Comparison of ENCODE assay signal across 8 cellular contexts in the genomic region with DNA sequence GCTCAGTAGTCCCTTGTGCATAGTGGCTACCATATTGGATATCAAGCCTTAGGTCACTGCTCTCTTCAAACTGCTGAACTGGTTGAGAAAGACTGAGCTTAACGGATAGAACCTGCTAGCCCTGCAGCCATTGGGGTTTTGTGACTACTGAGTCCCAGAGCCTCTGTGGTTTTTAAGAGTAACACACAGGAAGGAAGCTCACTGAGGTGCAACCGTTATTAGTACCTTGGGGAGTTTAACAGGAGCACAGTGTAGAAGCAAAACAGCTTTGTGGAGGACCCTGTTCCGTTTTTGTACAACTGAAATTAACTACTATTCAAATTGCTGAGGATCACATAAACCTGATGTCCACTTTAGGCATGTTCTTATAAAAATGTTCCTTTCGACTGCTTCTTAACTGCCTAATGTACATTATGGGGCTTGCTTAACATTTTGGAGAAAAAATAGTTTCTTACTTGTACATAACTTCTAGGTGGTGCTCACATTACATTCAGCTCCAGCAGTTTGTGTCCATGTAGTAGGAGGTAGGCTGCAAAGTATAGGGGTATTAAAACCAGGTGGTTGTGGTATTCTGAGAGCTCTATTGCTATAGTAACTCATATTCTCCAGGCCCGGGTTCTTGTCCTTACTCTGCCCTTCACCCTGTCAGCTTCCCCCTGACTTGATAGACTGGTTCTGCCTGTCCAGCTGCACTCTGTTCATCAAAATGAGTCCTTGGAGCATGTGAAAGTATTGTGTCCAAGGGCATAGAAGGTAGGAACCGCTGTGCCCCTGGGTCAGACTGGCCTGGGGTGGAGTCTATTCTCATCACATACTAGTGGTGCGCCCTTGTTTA. TPM values are rescaled to one million over a fixed set of nuclear protein-coding genes. Genes with fewer than 3 reads are reported as not detected.
DNase-seq lines count a peak whose midpoint lies in the region; ATAC-seq and TF ChIP-seq lines count a peak whose summit lies in the region.

No MANE protein-coding gene starts in this region.

- no peak for DNase-seq in IMR-90
- DNase-seq in germinal center (ENCODE audit: low spot score), result peak; percentile 59
- no peak for DNase-seq in mesenteric fat pad (ENCODE audit: low spot score)
- no peak for DNase-seq in NCI-H748 (lab: John Stamatoyannopoulos, UW; ENCODE audit: unreplicated experiment)
- DNase-seq in activated naive CD4-positive, alpha-beta T cell treated with anti-CD3 and anti-CD28 coated beads for 36 hours, result no peak
- DNase-seq in posterior cingulate gyrus, result no peak

- no peak overlapping the region for H3K56ac ChIP-seq in IMR-90 (ENCODE audit: extremely low read depth, insufficient read depth, low read length)

- H2BK120ac ChIP-seq in IMR-90 (ENCODE audit: low read depth, low read length), result peak overlapping the region; percentile 67

- POLR2A ChIA-PET in IMR-90 (lab: Charles Lee; ENCODE audit: unreplicated experiment), result interaction anchor here (1.4 kb wide), 1 partner anchor 14 kb away, joined by 3 read pairs; no protein-coding TSS in a partner anchor

- dilution Hi-C loops in IMR-90 (cut with HindIII; ENCODE audit: low sequenced_read_pairs, unreplicated experiment), result no loop called here

- H3K36me3 Mint-ChIP-seq in activated naive CD4-positive, alpha-beta T cell treated with anti-CD3 and anti-CD28 coated beads for 36 hours (ENCODE audit: low read depth), result peaks cover 9% of the 10 kb centered on the region

- peaks cover 11% of the 10 kb centered on the region for H3K4me1 ChIP-seq in IMR-90 (ENCODE audit: control insufficient read depth, insufficient read depth, low read length)

- H3K23ac ChIP-seq in IMR-90 (ENCODE audit: low read depth, low read length), result peak overlapping the region; percentile 53

- H3K9ac ChIP-seq in IMR-90 (ENCODE audit: low read depth, low read length), result no peak overlapping the region

- H3K79me1 ChIP-seq in IMR-90 (ENCODE audit: low read depth in 1 of 2, low read length in 2 of 2), result peaks cover 48 to 71% of the 10 kb centered on the region in 2 experiments

- H2AK9ac ChIP-seq in IMR-90 (replicated peaks; ENCODE audit: low read depth, low read length, poor library complexity), result peak overlapping the region; percentile 4

- H3K4ac ChIP-seq in IMR-90 (ENCODE audit: low read depth, low read length), result peak overlapping the region; percentile 76

- H3K9me1 ChIP-seq in IMR-90 (ENCODE audit: insufficient read depth, low read length), result peaks cover 19% of the 10 kb centered on the region

- peak overlapping the region; percentile 12; the same call in 1 of the 2 replicates for H4K91ac ChIP-seq in IMR-90 (ENCODE audit: insufficient read depth, low read depth, low read length)

- H3K4me2 ChIP-seq in IMR-90 (ENCODE audit: low read depth, low read length), result peak overlapping the region; percentile 67; the same call in 1 of the 2 replicates

- H3K27me3 ChIP-seq in IMR-90 (ENCODE audit: control insufficient read depth, insufficient read depth, low read length), result no peaks in the 10 kb centered on the region

- TF ChIP-seq RAD21 in IMR-90 (IDR thresholded peaks at IDR 0.05; ENCODE audit: low read length), result no peak

- no peaks in the 10 kb centered on the region for H3K9me3 Mint-ChIP-seq in activated naive CD4-positive, alpha-beta T cell treated with anti-CD3 and anti-CD28 coated beads for 36 hours

- peak; percentile 59 for ATAC-seq in GM18499 (IDR thresholded peaks at IDR 0.05; ENCODE audit: insufficient read depth, unreplicated experiment)
- ATAC-seq in GM21528 (IDR thresholded peaks at IDR 0.05; ENCODE audit: low FRiP score, unreplicated experiment), result peak; percentile 94
- peak; percentile 7; the same call in 1 of the 2 replicates for ATAC-seq in IMR-90 (ENCODE audit: low read depth)

- H2BK15ac ChIP-seq in IMR-90 (ENCODE audit: low read depth, low read length), result peak overlapping the region; percentile 24; the same call in 1 of the 3 replicates

- WGBS in IMR-90 (ENCODE audit: extremely low coverage in 2 of 2, insufficient read length in 1 of 2), 2 experiments, result no CpG with 5 or more reads among the region's 7 CpGs

- H2AK5ac ChIP-seq in IMR-90 (ENCODE audit: low read depth, low read length), result peak overlapping the region; percentile 63

- H3K27ac ChIP-seq in IMR-90 (ENCODE audit: insufficient read depth, low read length), result peak overlapping the region; percentile 4; the same call in 1 of the 2 replicates

- no peak overlapping the region for H3K27ac Mint-ChIP-seq in activated naive CD4-positive, alpha-beta T cell treated with anti-CD3 and anti-CD28 coated beads for 36 hours

- peaks cover 43% of the 10 kb centered on the region for H3K4me1 Mint-ChIP-seq in activated naive CD4-positive, alpha-beta T cell treated with anti-CD3 and anti-CD28 coated beads for 36 hours (ENCODE audit: low read depth)

- peaks cover 13% of the 10 kb centered on the region; the same call in 1 of the 2 replicates for H4K20me1 ChIP-seq in IMR-90 (ENCODE audit: insufficient read depth, low read length)

- no peaks in the 10 kb centered on the region for H3K9me3 ChIP-seq in IMR-90 (ENCODE audit: control insufficient read depth, insufficient read depth, low read length)

- H3K14ac ChIP-seq in IMR-90 (replicated peaks; ENCODE audit: low read depth, low read length), result peak overlapping the region; percentile 44; the same call in 1 of the 2 replicates

- no TSS peak for BruUV-seq in IMR-90 (replicated peaks; lab: Mats Ljungman, UMichigan)

- H3K4me3 Mint-ChIP-seq in activated naive CD4-positive, alpha-beta T cell treated with anti-CD3 and anti-CD28 coated beads for 36 hours, result no peak overlapping the region

- H3K4me3 ChIP-seq in IMR-90 (ENCODE audit: insufficient read depth, low read depth, low read length), result no peak overlapping the region

- in situ Hi-C loops in IMR-90 (cut with MboI; ENCODE audit: low sequenced_read_pairs), result no loop called here

- intact Hi-C loops in IMR-90 (cut with micrococcal nuclease), result loop anchor here (5.0 kb wide), 1 partner anchor 37 kb away; no protein-coding TSS in a partner anchor
- intact Hi-C loops in activated naive CD4-positive, alpha-beta T cell treated with anti-CD3 and anti-CD28 coated beads for 36 hours (cut with micrococcal nuclease), result no loop called here
- intact Hi-C loops in posterior cingulate gyrus (cut with DNase I), result no loop called here

- H3K27me3 Mint-ChIP-seq in activated naive CD4-positive, alpha-beta T cell treated with anti-CD3 and anti-CD28 coated beads for 36 hours (ENCODE audit: low read depth), result no peaks in the 10 kb centered on the region

- no peak for TF ChIP-seq CTCF in IMR-90 (conservative IDR thresholded peaks at IDR 0.05; ENCODE audit: low read depth, low read length)

- H3K18ac ChIP-seq in IMR-90 (ENCODE audit: low read depth, low read length), result peak overlapping the region; percentile 44

- TF ChIP-seq POLR2A in IMR-90 (IDR thresholded peaks at IDR 0.05; ENCODE audit: low read depth, low read length), result no peak

- H2BK20ac ChIP-seq in IMR-90 (ENCODE audit: low read depth, low read length), result peak overlapping the region; percentile 56

- H3K36me3 ChIP-seq in IMR-90 (ENCODE audit: control insufficient read depth, insufficient read depth, low read length), result peaks cover 9% of the 10 kb centered on the region; the same call in 1 of the 2 replicates

- peak overlapping the region in 1 of 2 experiments; percentile 69; a peak in 1 of 4 replicates for H4K8ac ChIP-seq in IMR-90 (ENCODE audit: low read depth in 2 of 2, low read length in 2 of 2)

- H2BK5ac ChIP-seq in IMR-90 (ENCODE audit: low read depth, low read length, poor library complexity, severe bottlenecking), result peak overlapping the region; percentile 63

- H2AFZ ChIP-seq in IMR-90 (replicated peaks; ENCODE audit: low read length, poor library complexity), result peak overlapping the region; percentile 19

- H4K5ac ChIP-seq in IMR-90 (ENCODE audit: low read depth, low read length), result peak overlapping the region; percentile 27

- CTCF ChIA-PET in IMR-90 (lab: Yijun Ruan, JAX), result interaction anchor here (0.9 kb wide), 1 partner anchor 38 kb away, joined by 3 read pairs; no protein-coding TSS in a partner anchor
- CTCF ChIA-PET in activated naive CD4-positive, alpha-beta T cell treated with anti-CD3 and anti-CD28 coated beads for 36 hours (lab: Charles Lee), result interaction anchor here (0.6 to 1.6 kb wide), 5 partner anchors 12 to 181 kb away, joined by 3 to 4 read pairs (median 4); no protein-coding TSS in a partner anchor

TF ChIP-seq in IMR-90, 13 proteins besides CTCF, POLR2A, EP300 and RAD21 (continues in another document):
- TF ChIP-seq RCOR1 (IDR thresholded peaks at IDR 0.05; ENCODE audit: insufficient replicate concordance, low read length) (no peak), SMC3 (IDR thresholded peaks at IDR 0.05; ENCODE audit: low read depth, low read length) (no peak), MAFK (IDR thresholded peaks at IDR 0.05; ENCODE audit: low read depth, low read length) (no peak)
- TF ChIP-seq, protein P1, sequence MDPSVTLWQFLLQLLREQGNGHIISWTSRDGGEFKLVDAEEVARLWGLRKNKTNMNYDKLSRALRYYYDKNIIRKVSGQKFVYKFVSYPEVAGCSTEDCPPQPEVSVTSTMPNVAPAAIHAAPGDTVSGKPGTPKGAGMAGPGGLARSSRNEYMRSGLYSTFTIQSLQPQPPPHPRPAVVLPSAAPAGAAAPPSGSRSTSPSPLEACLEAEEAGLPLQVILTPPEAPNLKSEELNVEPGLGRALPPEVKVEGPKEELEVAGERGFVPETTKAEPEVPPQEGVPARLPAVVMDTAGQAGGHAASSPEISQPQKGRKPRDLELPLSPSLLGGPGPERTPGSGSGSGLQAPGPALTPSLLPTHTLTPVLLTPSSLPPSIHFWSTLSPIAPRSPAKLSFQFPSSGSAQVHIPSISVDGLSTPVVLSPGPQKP (IDR thresholded peaks at IDR 0.05; ENCODE audit: borderline replicate concordance, low read depth, low read length), result no peak

RNA-seq across cellular contexts. Expression of gene PXK, which starts 17.3 kb away (rescaled TPM):
- total RNA-seq in IMR-90 (2012; rRNA removed), result 14.3 and 15.6 TPM in 2 replicates
- polyA plus RNA-seq in IMR-90 (2012; rRNA removed), result 16.4 and 17.7 TPM in 2 replicates
- polyA plus RNA-seq in IMR-90 (2012; cell fraction: cytosol; rRNA removed), result 7.9 and 8.2 TPM in 2 replicates
- polyA plus RNA-seq in IMR-90 (2012; cell fraction: nucleus; rRNA removed; ENCODE audit: low replicate concordance), result 5.9 and 25.5 TPM in 2 replicates
- total RNA-seq in mesenteric fat pad, result 32.2 TPM
- total RNA-seq in activated naive CD4-positive, alpha-beta T cell treated with anti-CD3 and anti-CD28 coated beads for 36 hours, result 10 to 100 TPM; 44.7 to 46.1 TPM

RNA-seq across cellular contexts. Expression of gene HTD2, which starts 43.7 kb away (rescaled TPM):
- total RNA-seq in IMR-90 (2012; rRNA removed), result 11.4 and 13.3 TPM in 2 replicates
- 5.7 and 6.4 TPM in 2 replicates for polyA plus RNA-seq in IMR-90 (2012; rRNA removed)
- polyA plus RNA-seq in IMR-90 (2012; cell fraction: cytosol; rRNA removed), result 1.5 and 1.9 TPM in 2 replicates
- 0.73 and 4.8 TPM in 2 replicates for polyA plus RNA-seq in IMR-90 (2012; cell fraction: nucleus; rRNA removed; ENCODE audit: low replicate concordance)
- 7.6 TPM for total RNA-seq in mesenteric fat pad
- total RNA-seq in activated naive CD4-positive, alpha-beta T cell treated with anti-CD3 and anti-CD28 coated beads for 36 hours, result 1 to 10 TPM; 6.9 to 8.1 TPM

RNA-seq across cellular contexts. Expression of gene RPP14, which starts 44.0 kb away (rescaled TPM):
- total RNA-seq in IMR-90 (2012; rRNA removed) (6.6 and 11.9 TPM in 2 replicates), mesenteric fat pad (16.1 TPM)
- polyA plus RNA-seq in IMR-90 (2012; rRNA removed), result 6.5 and 7.8 TPM in 2 replicates
- 3.2 TPM in 2 replicates for polyA plus RNA-seq in IMR-90 (2012; cell fraction: cytosol; rRNA removed)
- polyA plus RNA-seq in IMR-90 (2012; cell fraction: nucleus; rRNA removed; ENCODE audit: low replicate concordance), result 1.6 and 7.7 TPM in 2 replicates
- 10 to 100 TPM; 12.1 to 14.4 TPM for total RNA-seq in activated naive CD4-positive, alpha-beta T cell treated with anti-CD3 and anti-CD28 coated beads for 36 hours

Comparison
In these comparisons a context has a peak if more than half of its experiments do, and no peak if none do; other contexts are left out.
1. ATAC-seq: peak in every context shown above with its lines; median percentile 94 in GM21528; 59 in GM18499; 7 in IMR-90.